In genomic region chrX:43655961-43656494, GRCh38 we compare ENCODE assay signal across 8 cellular contexts. TPM values are rescaled to one million over a fixed set of nuclear protein-coding genes. Genes with fewer than 3 reads are reported as not detected.
A peak's percentile ranks its signal among the peaks of the same experiment; 100 is the strongest.
DNase-seq lines count a peak whose midpoint lies in the region; ATAC-seq and TF ChIP-seq lines count a peak whose summit lies in the region.

MAOA (plus strand) TSS chrX:43656299; CDS start chrX:43656342, 43 bp downstream.

- H3K36me3 ChIP-seq in SJSA1 = no peaks in the 10 kb centered on the region
- H3K36me3 ChIP-seq in prostate gland = no peaks in the 10 kb centered on the region

- H3K27me3 ChIP-seq in SJSA1 (replicated peaks) (no peaks in the 10 kb centered on the region), prostate gland (replicated peaks; ENCODE audit: insufficient read depth) (no peaks in the 10 kb centered on the region)

- WGBS in prostate gland = 4% methylated on average over 27 of the region's 32 CpGs

- H3K4me1 ChIP-seq in SJSA1 (replicated peaks) (no peaks in the 10 kb centered on the region), prostate gland (replicated peaks) (no peaks in the 10 kb centered on the region)

- TF ChIP-seq CTCF in GM12865 (IDR thresholded peaks at IDR 0.05; ENCODE audit: insufficient read depth, low read depth, low read length, missing control alignments) (no peak), prostate gland (IDR thresholded peaks at IDR 0.05) (no peak)

- DNase-seq in GM12865 (ENCODE audit: low read depth) (no peak), SJSA1 (ENCODE audit: low read depth in 1 of 2, low spot score in 2 of 2) (peak; percentile 15 to 47), astrocyte of the hippocampus (ENCODE audit: low read depth, low spot score) (peak; percentile 40), hippocampal formation (lab: John Stamatoyannopoulos, UW) (peak; percentile 11 to 50), prostate gland (ENCODE audit: low spot score) (peak; percentile 92), SIG-M5 treated with dmso at 0.1 percent for 504 hours (lab: John Stamatoyannopoulos, UW; ENCODE audit: unreplicated experiment) (no peak), SIG-M5 (lab: John Stamatoyannopoulos, UW) (no peak)

- H3K9me3 ChIP-seq in SJSA1 (replicated peaks) (no peaks in the 10 kb centered on the region), prostate gland (no peaks in the 10 kb centered on the region)

- H3K27ac ChIP-seq in SJSA1 (peak within 1 kb of the TSS; percentile 100; the same call in 1 of the 2 replicates), prostate gland (peak within 1 kb of the TSS; percentile 84 to 85)

- H3K4me3 ChIP-seq in GM12865 (ENCODE audit: low read depth, low read length) = peak within 1 kb of the TSS; percentile 51
- H3K4me3 ChIP-seq in SJSA1 = peak within 1 kb of the TSS; percentile 63
- H3K4me3 ChIP-seq in prostate gland = peak within 1 kb of the TSS; percentile 54 to 56

- ATAC-seq in HG02588 (IDR thresholded peaks at IDR 0.05; ENCODE audit: unreplicated experiment) = no peak

- peak; percentile 70 for TF ChIP-seq POLR2A in prostate gland (IDR thresholded peaks at IDR 0.05)

- intact Hi-C loops in prostate gland (cut with DNase I) = loop anchor here (5.0 to 10.0 kb wide), 2 partner anchors 91 to 96 kb away; no protein-coding TSS in a partner anchor

RNA-seq across cellular contexts. Expression of gene MAOA, which starts in this region (rescaled TPM):
- 7.1 and 8.7 TPM in 2 replicates for total RNA-seq in SJSA1 (2014; rRNA removed; shearing (Covaris generic))
- 100 to 1,000 TPM in 1 of 2 donors, 10 to 100 TPM in 1; 70.7 to 230 TPM for total RNA-seq in prostate gland

Comparison
In these comparisons a context has a peak if more than half of its experiments do, and no peak if none do; other contexts are left out.
1. DNase-seq: peak in SJSA1 (2 of 2), astrocyte of the hippocampus (single experiment), hippocampal formation (2 of 2) and prostate gland (single experiment); none in GM12865 (single experiment), SIG-M5 treated with dmso at 0.1 percent for 504 hours (single experiment) and SIG-M5 (single experiment).
2. Peak in every context shown above with its lines, with median percentiles within 50 percentile points of each other: H3K4me3 ChIP-seq.